In genomic region chr9:35827486-35827885, GRCh38 we compare ENCODE assay signal across 1 cellular context.
TF ChIP-seq lines count a peak whose summit lies in the region.

No MANE protein-coding gene starts in this region.

TF ChIP-seq in GM23338, 12 proteins besides CTCF, POLR2A, EP300 and RAD21 (continued from another document):
- no peak for TF ChIP-seq ZNF462 (CRISPR knock-in tag; IDR thresholded peaks at IDR 0.05)
- no peak for TF ChIP-seq CREB1 (CRISPR knock-in tag; IDR thresholded peaks at IDR 0.05; ENCODE audit: low read depth)
- no peak for TF ChIP-seq ZNF114 (CRISPR knock-in tag; IDR thresholded peaks at IDR 0.05)
